ENCODE assay signal across 1 cellular context in the genomic region with DNA sequence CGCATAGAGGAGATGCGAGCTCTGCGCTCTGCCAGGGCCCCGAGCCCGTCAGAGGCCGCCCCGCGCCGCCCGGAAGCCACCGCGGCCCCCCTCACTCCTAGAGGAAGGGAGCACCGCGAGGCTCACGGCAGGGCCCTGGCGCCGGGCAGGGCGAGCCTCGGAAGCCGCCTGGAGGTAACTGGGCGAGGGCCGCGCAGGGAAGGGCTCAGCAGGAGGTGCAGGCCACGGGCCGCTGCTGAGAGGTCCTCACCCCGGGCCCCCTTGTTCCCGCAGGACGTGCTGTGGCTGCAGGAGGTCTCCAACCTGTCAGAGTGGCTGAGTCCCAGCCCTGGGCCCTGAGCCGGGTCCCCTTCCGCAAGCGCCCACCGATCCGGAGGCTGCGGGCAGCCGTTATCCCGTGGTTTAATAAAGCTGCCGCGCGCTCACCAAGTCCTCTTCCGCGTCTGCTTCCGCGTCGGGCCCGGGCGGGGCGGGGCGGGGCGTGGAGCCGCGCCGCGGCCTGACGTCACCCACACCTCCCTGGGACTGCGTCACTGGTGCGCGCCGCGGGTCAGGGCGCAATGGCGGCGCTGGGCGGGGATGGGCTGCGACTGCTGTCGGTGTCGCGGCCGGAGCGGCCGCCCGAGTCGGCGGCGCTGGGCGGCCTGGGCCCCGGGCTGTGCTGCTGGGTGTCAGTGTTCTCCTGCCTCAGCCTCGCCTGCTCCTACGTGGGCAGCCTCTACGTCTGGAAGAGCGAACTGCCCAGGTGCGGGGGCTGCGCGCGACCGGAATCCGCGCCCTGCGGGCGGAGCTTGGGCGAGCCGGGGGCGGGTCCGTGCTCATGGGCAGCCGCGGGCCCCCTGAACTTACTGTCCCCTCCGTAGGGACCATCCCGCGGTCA.
TF ChIP-seq lines count a peak whose summit lies in the region.

Gene RCE1, plus strand, starts transcription at position 546 of the 880 bp plus-strand sequence. Its CDS starts 15 bp downstream, at position 561.

TF ChIP-seq in K562, 482 proteins besides CTCF, POLR2A, EP300 and RAD21 (continued from another document and continues in another):
- TF ChIP-seq, protein P1, sequence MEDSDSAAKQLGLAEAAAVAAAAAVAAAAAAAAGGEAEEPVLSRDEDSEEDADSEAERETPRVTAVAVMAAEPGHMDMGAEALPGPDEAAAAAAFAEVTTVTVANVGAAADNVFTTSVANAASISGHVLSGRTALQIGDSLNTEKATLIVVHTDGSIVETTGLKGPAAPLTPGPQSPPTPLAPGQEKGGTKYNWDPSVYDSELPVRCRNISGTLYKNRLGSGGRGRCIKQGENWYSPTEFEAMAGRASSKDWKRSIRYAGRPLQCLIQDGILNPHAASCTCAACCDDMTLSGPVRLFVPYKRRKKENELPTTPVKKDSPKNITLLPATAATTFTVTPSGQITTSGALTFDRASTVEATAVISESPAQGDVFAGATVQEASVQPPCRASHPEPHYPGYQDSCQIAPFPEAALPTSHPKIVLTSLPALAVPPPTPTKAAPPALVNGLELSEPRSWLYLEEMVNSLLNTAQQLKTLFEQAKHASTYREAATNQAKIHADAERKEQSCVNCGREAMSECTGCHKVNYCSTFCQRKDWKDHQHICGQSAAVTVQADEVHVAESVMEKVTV (CRISPR knock-in tag; IDR thresholded peaks at IDR 0.05), result no peak
- peak; percentile 79 for TF ChIP-seq GMEB1 (CRISPR knock-in tag; IDR thresholded peaks at IDR 0.05)
- no peak for TF ChIP-seq SMC3 (conservative IDR thresholded peaks at IDR 0.05; ENCODE audit: insufficient read depth, low read depth, low read length)
- TF ChIP-seq AFF1 (IDR thresholded peaks at IDR 0.05; ENCODE audit: low read depth in 1 of 2, partially characterized antibody in 2 of 2), result no peak
- TF ChIP-seq, protein P2, sequence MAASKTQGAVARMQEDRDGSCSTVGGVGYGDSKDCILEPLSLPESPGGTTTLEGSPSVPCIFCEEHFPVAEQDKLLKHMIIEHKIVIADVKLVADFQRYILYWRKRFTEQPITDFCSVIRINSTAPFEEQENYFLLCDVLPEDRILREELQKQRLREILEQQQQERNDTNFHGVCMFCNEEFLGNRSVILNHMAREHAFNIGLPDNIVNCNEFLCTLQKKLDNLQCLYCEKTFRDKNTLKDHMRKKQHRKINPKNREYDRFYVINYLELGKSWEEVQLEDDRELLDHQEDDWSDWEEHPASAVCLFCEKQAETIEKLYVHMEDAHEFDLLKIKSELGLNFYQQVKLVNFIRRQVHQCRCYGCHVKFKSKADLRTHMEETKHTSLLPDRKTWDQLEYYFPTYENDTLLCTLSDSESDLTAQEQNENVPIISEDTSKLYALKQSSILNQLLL (CRISPR knock-in tag; IDR thresholded peaks at IDR 0.05; ENCODE audit: borderline replicate concordance), result no peak
- peak; percentile 25; the same call in 1 of the 2 replicates for TF ChIP-seq TCF3 (CRISPR knock-in tag; IDR thresholded peaks at IDR 0.05)
- no peak for TF ChIP-seq ZNF699 (CRISPR knock-in tag; IDR thresholded peaks at IDR 0.05; ENCODE audit: insufficient replicate concordance)
- TF ChIP-seq, protein P3, sequence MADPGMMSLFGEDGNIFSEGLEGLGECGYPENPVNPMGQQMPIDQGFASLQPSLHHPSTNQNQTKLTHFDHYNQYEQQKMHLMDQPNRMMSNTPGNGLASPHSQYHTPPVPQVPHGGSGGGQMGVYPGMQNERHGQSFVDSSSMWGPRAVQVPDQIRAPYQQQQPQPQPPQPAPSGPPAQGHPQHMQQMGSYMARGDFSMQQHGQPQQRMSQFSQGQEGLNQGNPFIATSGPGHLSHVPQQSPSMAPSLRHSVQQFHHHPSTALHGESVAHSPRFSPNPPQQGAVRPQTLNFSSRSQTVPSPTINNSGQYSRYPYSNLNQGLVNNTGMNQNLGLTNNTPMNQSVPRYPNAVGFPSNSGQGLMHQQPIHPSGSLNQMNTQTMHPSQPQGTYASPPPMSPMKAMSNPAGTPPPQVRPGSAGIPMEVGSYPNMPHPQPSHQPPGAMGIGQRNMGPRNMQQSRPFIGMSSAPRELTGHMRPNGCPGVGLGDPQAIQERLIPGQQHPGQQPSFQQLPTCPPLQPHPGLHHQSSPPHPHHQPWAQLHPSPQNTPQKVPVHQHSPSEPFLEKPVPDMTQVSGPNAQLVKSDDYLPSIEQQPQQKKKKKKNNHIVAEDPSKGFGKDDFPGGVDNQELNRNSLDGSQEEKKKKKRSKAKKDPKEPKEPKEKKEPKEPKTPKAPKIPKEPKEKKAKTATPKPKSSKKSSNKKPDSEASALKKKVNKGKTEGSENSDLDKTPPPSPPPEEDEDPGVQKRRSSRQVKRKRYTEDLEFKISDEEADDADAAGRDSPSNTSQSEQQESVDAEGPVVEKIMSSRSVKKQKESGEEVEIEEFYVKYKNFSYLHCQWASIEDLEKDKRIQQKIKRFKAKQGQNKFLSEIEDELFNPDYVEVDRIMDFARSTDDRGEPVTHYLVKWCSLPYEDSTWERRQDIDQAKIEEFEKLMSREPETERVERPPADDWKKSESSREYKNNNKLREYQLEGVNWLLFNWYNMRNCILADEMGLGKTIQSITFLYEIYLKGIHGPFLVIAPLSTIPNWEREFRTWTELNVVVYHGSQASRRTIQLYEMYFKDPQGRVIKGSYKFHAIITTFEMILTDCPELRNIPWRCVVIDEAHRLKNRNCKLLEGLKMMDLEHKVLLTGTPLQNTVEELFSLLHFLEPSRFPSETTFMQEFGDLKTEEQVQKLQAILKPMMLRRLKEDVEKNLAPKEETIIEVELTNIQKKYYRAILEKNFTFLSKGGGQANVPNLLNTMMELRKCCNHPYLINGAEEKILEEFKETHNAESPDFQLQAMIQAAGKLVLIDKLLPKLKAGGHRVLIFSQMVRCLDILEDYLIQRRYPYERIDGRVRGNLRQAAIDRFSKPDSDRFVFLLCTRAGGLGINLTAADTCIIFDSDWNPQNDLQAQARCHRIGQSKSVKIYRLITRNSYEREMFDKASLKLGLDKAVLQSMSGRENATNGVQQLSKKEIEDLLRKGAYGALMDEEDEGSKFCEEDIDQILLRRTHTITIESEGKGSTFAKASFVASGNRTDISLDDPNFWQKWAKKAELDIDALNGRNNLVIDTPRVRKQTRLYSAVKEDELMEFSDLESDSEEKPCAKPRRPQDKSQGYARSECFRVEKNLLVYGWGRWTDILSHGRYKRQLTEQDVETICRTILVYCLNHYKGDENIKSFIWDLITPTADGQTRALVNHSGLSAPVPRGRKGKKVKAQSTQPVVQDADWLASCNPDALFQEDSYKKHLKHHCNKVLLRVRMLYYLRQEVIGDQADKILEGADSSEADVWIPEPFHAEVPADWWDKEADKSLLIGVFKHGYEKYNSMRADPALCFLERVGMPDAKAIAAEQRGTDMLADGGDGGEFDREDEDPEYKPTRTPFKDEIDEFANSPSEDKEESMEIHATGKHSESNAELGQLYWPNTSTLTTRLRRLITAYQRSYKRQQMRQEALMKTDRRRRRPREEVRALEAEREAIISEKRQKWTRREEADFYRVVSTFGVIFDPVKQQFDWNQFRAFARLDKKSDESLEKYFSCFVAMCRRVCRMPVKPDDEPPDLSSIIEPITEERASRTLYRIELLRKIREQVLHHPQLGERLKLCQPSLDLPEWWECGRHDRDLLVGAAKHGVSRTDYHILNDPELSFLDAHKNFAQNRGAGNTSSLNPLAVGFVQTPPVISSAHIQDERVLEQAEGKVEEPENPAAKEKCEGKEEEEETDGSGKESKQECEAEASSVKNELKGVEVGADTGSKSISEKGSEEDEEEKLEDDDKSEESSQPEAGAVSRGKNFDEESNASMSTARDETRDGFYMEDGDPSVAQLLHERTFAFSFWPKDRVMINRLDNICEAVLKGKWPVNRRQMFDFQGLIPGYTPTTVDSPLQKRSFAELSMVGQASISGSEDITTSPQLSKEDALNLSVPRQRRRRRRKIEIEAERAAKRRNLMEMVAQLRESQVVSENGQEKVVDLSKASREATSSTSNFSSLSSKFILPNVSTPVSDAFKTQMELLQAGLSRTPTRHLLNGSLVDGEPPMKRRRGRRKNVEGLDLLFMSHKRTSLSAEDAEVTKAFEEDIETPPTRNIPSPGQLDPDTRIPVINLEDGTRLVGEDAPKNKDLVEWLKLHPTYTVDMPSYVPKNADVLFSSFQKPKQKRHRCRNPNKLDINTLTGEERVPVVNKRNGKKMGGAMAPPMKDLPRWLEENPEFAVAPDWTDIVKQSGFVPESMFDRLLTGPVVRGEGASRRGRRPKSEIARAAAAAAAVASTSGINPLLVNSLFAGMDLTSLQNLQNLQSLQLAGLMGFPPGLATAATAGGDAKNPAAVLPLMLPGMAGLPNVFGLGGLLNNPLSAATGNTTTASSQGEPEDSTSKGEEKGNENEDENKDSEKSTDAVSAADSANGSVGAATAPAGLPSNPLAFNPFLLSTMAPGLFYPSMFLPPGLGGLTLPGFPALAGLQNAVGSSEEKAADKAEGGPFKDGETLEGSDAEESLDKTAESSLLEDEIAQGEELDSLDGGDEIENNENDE (IDR thresholded peaks at IDR 0.05; ENCODE audit: low read depth, low read length), result no peak
- TF ChIP-seq ZNF586 (CRISPR knock-in tag; conservative IDR thresholded peaks at IDR 0.05), result no peak
- no peak for TF ChIP-seq NELFE (IDR thresholded peaks at IDR 0.05; ENCODE audit: insufficient read depth, insufficient read length)
- no peak for TF ChIP-seq ZBED1 (IDR thresholded peaks at IDR 0.05)
- TF ChIP-seq TEAD2 (tag; IDR thresholded peaks at IDR 0.05), result no peak
- TF ChIP-seq DPF2 (IDR thresholded peaks at IDR 0.05), result no peak
- TF ChIP-seq AFF4 (CRISPR knock-in tag; IDR thresholded peaks at IDR 0.05), result peak; percentile 59; the same call in 1 of the 2 replicates
- peak; percentile 35; the same call in 1 of the 2 replicates for TF ChIP-seq FOSL1 (tag; conservative IDR thresholded peaks at IDR 0.05)
- 0 out of 2 replicates have a peak, but pooled peaks have one; percentile 72 for TF ChIP-seq ATF6 (CRISPR knock-in tag; IDR thresholded peaks at IDR 0.05)
